In genomic region chr5:32144637-32145207, GRCh38 we compare ENCODE assay signal across 14 cellular contexts. TPM values are rescaled to one million over a fixed set of nuclear protein-coding genes. Genes with fewer than 3 reads are reported as not detected.
A peak's percentile ranks its signal among the peaks of the same experiment; 100 is the strongest.
DNase-seq lines count a peak whose midpoint lies in the region; ATAC-seq and TF ChIP-seq lines count a peak whose summit lies in the region.
"Had no signal": no experiment of that assay in that cellular context is flagged by ENCODE, and none has a peak within 500 bp of the region (broad histone marks: within the 10 kb centered on the region; RNA-seq: fewer than 3 reads in every experiment).

No MANE protein-coding gene starts in this region.

- H3K27me3 Mint-ChIP-seq in activated CD4-positive, alpha-beta T cell treated with anti-CD3 and anti-CD28 coated beads for 36 hours = no peaks in the 10 kb centered on the region
- H3K27me3 Mint-ChIP-seq in activated CD4-positive, alpha-beta T cell treated with anti-CD3 and anti-CD28 coated beads, Interleukin-2, amount 10 ng/mL, durations not matched to agents 7 days and 5 days = no peaks in the 10 kb centered on the region
- H3K27me3 Mint-ChIP-seq: activated CD8-positive, alpha-beta memory T cell treated with anti-CD3 and anti-CD28 coated beads, Interleukin-2, amount 10 ng/mL, durations not matched to agents 7 days and 5 days had no signal

- TF ChIP-seq CTCF in LNCaP clone FGC (IDR thresholded peaks at IDR 0.05; ENCODE audit: control insufficient read depth, extremely low read depth, insufficient read depth) (no peak), heart left ventricle (IDR thresholded peaks at IDR 0.05) (no peak), prostate gland (IDR thresholded peaks at IDR 0.05) (no peak)

- POLR2A ChIA-PET in activated CD4-positive, alpha-beta T cell treated with anti-CD3 and anti-CD28 coated beads for 36 hours (lab: Charles Lee) = no interaction called here
- POLR2A ChIA-PET in activated CD4-positive, alpha-beta T cell treated with anti-CD3 and anti-CD28 coated beads, Interleukin-2, amount 10 ng/mL, durations not matched to agents 7 days and 5 days (lab: Charles Lee) = no interaction called here

- H3K9me3 ChIP-seq in heart left ventricle (no peaks in the 10 kb centered on the region), prostate gland (no peaks in the 10 kb centered on the region)
- H3K9me3 ChIP-seq: A549, SJSA1 had no signal

- H3K36me3 ChIP-seq in heart left ventricle = peaks cover 0 to 11% (median 0%) of the 10 kb centered on the region in 9 donors
- no peaks in the 10 kb centered on the region for H3K36me3 ChIP-seq in prostate gland
- H3K36me3 ChIP-seq: SJSA1 had no signal

- H3K27ac ChIP-seq in heart left ventricle (peak overlapping the region in 11 of 12 donors; percentile 1 to 52 (median 28)), prostate gland (peak overlapping the region; percentile 40 to 73)
- H3K27ac ChIP-seq: A549, SJSA1 had no signal

- intact Hi-C loops in activated CD4-positive, alpha-beta T cell treated with anti-CD3 and anti-CD28 coated beads for 36 hours (cut with DNase I, micrococcal nuclease) = no loop called here
- intact Hi-C loops in heart left ventricle (cut with DNase I) = no loop called here
- intact Hi-C loops in prostate gland (cut with DNase I) = no loop called here

- peak overlapping the region; percentile 24 for H3K27ac Mint-ChIP-seq in activated CD4-positive, alpha-beta T cell treated with anti-CD3 and anti-CD28 coated beads for 36 hours
- H3K27ac Mint-ChIP-seq in activated CD4-positive, alpha-beta T cell treated with anti-CD3 and anti-CD28 coated beads, Interleukin-2, amount 10 ng/mL, durations not matched to agents 7 days and 5 days = no peak overlapping the region
- H3K27ac Mint-ChIP-seq: activated CD8-positive, alpha-beta memory T cell treated with anti-CD3 and anti-CD28 coated beads, Interleukin-2, amount 10 ng/mL, durations not matched to agents 7 days and 5 days had no signal

- WGBS in heart left ventricle, 4 donors = 61 to 66% (median 65%) methylated on average over 3 of the region's 3 CpGs
- WGBS in prostate gland = 80% methylated on average over 3 of the region's 3 CpGs

- H3K4me1 ChIP-seq in heart left ventricle = peaks cover 10 to 63% (median 53%) of the 10 kb centered on the region in 12 donors
- H3K4me1 ChIP-seq in prostate gland (replicated peaks) = peaks cover 16% of the 10 kb centered on the region
- H3K4me1 ChIP-seq: SJSA1 had no signal

- peaks cover 34% of the 10 kb centered on the region for H3K36me3 Mint-ChIP-seq in activated CD4-positive, alpha-beta T cell treated with anti-CD3 and anti-CD28 coated beads for 36 hours (ENCODE audit: low read depth)
- H3K36me3 Mint-ChIP-seq in activated CD4-positive, alpha-beta T cell treated with anti-CD3 and anti-CD28 coated beads, Interleukin-2, amount 10 ng/mL, durations not matched to agents 7 days and 5 days (ENCODE audit: low read depth) = peaks cover 42% of the 10 kb centered on the region

- H3K27me3 ChIP-seq in heart left ventricle (no peaks in the 10 kb centered on the region), prostate gland (replicated peaks; ENCODE audit: insufficient read depth) (no peaks in the 10 kb centered on the region)
- H3K27me3 ChIP-seq: SJSA1 had no signal

- H3K9me3 Mint-ChIP-seq in activated CD4-positive, alpha-beta T cell treated with anti-CD3 and anti-CD28 coated beads for 36 hours (ENCODE audit: low read depth) = no peaks in the 10 kb centered on the region
- no peaks in the 10 kb centered on the region for H3K9me3 Mint-ChIP-seq in activated CD4-positive, alpha-beta T cell treated with anti-CD3 and anti-CD28 coated beads, Interleukin-2, amount 10 ng/mL, durations not matched to agents 7 days and 5 days

- H3K4me1 Mint-ChIP-seq in activated CD4-positive, alpha-beta T cell treated with anti-CD3 and anti-CD28 coated beads for 36 hours = peaks cover 39% of the 10 kb centered on the region
- H3K4me1 Mint-ChIP-seq in activated CD4-positive, alpha-beta T cell treated with anti-CD3 and anti-CD28 coated beads, Interleukin-2, amount 10 ng/mL, durations not matched to agents 7 days and 5 days = peaks cover 12% of the 10 kb centered on the region

- TF ChIP-seq POLR2A in heart left ventricle (IDR thresholded peaks at IDR 0.05) (no peak), prostate gland (IDR thresholded peaks at IDR 0.05) (no peak)

- no peak for ATAC-seq in activated CD4-positive, alpha-beta T cell treated with anti-CD3 and anti-CD28 coated beads for 36 hours
- ATAC-seq in heart left ventricle (peak; percentile 51 to 83 (median 59)), esophagus mucosa (no peak)
- ATAC-seq: A549; activated CD8-positive, alpha-beta memory T cell treated with anti-CD3 and anti-CD28 coated beads, Interleukin-2, amount 10 ng/mL, durations not matched to agents 7 days and 5 days had no signal

- CTCF ChIA-PET in activated CD4-positive, alpha-beta T cell treated with anti-CD3 and anti-CD28 coated beads for 36 hours (lab: Charles Lee) = interaction anchor here (0.5 to 1.6 kb wide), 7 partner anchors 9 to 160 kb away, joined by 3 to 6 read pairs (median 3); no protein-coding TSS in a partner anchor
- CTCF ChIA-PET in activated CD4-positive, alpha-beta T cell treated with anti-CD3 and anti-CD28 coated beads, Interleukin-2, amount 10 ng/mL, durations not matched to agents 7 days and 5 days (lab: Charles Lee) = interaction anchor here (1.0 kb wide), 1 partner anchor 9 kb away, joined by 3 read pairs; no protein-coding TSS in a partner anchor

- H3K4me3 ChIP-seq in LNCaP clone FGC (ENCODE audit: low read depth, low read length) = peak overlapping the region; percentile 26
- no peak overlapping the region for H3K4me3 ChIP-seq in heart left ventricle
- no peak overlapping the region for H3K4me3 ChIP-seq in prostate gland
- H3K4me3 ChIP-seq: A549, SJSA1 had no signal

- no peak for DNase-seq in activated CD4-positive, alpha-beta T cell treated with anti-CD3 and anti-CD28 coated beads for 36 hours
- no peak for DNase-seq in activated CD4-positive, alpha-beta T cell treated with anti-CD3 and anti-CD28 coated beads, Interleukin-2, amount 10 ng/mL, durations not matched to agents 7 days and 5 days
- DNase-seq in LNCaP clone FGC (ENCODE audit: low read depth) (peak; percentile 95), heart left ventricle (peak in 3 of 5 donors; percentile 28 to 39 (median 35)), prostate gland (ENCODE audit: low spot score) (no peak), NCI-H2107 (lab: John Stamatoyannopoulos, UW) (no peak), DMS153 (lab: John Stamatoyannopoulos, UW) (no peak)
- DNase-seq: activated CD8-positive, alpha-beta memory T cell treated with anti-CD3 and anti-CD28 coated beads, Interleukin-2, amount 10 ng/mL, durations not matched to agents 7 days and 5 days; kidney glomerular epithelial cell; retina; stimulated activated CD4-positive, alpha-beta T cell treated with anti-CD3 and anti-CD28 coated beads, Interleukin-4, amount 100 ng/mL, for 24 hours had no signal

- H3K4me3 Mint-ChIP-seq in activated CD4-positive, alpha-beta T cell treated with anti-CD3 and anti-CD28 coated beads for 36 hours = no peak overlapping the region
- no peak overlapping the region for H3K4me3 Mint-ChIP-seq in activated CD4-positive, alpha-beta T cell treated with anti-CD3 and anti-CD28 coated beads, Interleukin-2, amount 10 ng/mL, durations not matched to agents 7 days and 5 days
- H3K4me3 Mint-ChIP-seq: activated CD8-positive, alpha-beta memory T cell treated with anti-CD3 and anti-CD28 coated beads, Interleukin-2, amount 10 ng/mL, durations not matched to agents 7 days and 5 days had no signal

RNA-seq across cellular contexts. Expression of gene GOLPH3, which starts 29.4 kb away (rescaled TPM):
- 10 to 100 TPM; 54.2 to 58.3 TPM for total RNA-seq in activated CD4-positive, alpha-beta T cell treated with anti-CD3 and anti-CD28 coated beads for 36 hours
- total RNA-seq in activated CD4-positive, alpha-beta T cell treated with anti-CD3 and anti-CD28 coated beads, Interleukin-2, amount 10 ng/mL, durations not matched to agents 7 days and 5 days = 10 to 100 TPM; 67.3 to 71.3 TPM
- total RNA-seq in heart left ventricle (10 to 100 TPM; 34.4 to 73.4 (median 50.1) TPM), prostate gland (100 to 1,000 TPM; 118 to 259 TPM), esophagus mucosa (48.3 TPM)
- 10 to 100 TPM; 20.3 to 44.0 TPM for polyA plus RNA-seq in heart left ventricle

Comparison
In these comparisons a context has a peak if more than half of its experiments do, and no peak if none do; other contexts are left out.
1. ATAC-seq: peak in heart left ventricle (4 of 4); none in activated CD4-positive, alpha-beta T cell treated with anti-CD3 and anti-CD28 coated beads for 36 hours (single experiment) and esophagus mucosa (single experiment).
2. DNase-seq: peak in LNCaP clone FGC (single experiment) and heart left ventricle (3 of 5); none in activated CD4-positive, alpha-beta T cell treated with anti-CD3 and anti-CD28 coated beads for 36 hours (single experiment), activated CD4-positive, alpha-beta T cell treated with anti-CD3 and anti-CD28 coated beads, Interleukin-2, amount 10 ng/mL, durations not matched to agents 7 days and 5 days (single experiment), prostate gland (single experiment), NCI-H2107 (single experiment) and DMS153 (single experiment).